15 cellular contexts compared by ENCODE assay signal in genomic region chr13:54004026-54004699, GRCh38.
"Had no signal": no experiment of that assay in that cellular context is flagged by ENCODE, and none has a peak within 500 bp of the region (broad histone marks: within the 10 kb centered on the region; RNA-seq: fewer than 3 reads in every experiment).

No MANE protein-coding gene starts in this region.

- H3K4me1 ChIP-seq: foreskin keratinocyte, lower lobe of right lung, tibial nerve had no signal

- DNase-seq: activated CD4-positive, alpha-beta memory T cell treated with anti-CD3 and anti-CD28 coated beads for 36 hours; activated CD4-positive, alpha-beta T cell treated with anti-CD3 and anti-CD28 coated beads for 36 hours; activated naive CD4-positive, alpha-beta T cell treated with anti-CD3 and anti-CD28 coated beads for 36 hours; activated T-cell treated with anti-CD3 and anti-CD28 coated beads for 4 hours; central memory CD4-positive, alpha-beta T cell; dorsolateral prefrontal cortex; endodermal cell; foreskin keratinocyte; glutamatergic neuron; hypothalamus; islet precursor cell; lower lobe of right lung; nucleus accumbens had no signal

- H3K27ac ChIP-seq: dorsolateral prefrontal cortex, foreskin keratinocyte, lower lobe of right lung, tibial nerve had no signal

- H3K36me3 ChIP-seq: lower lobe of right lung, tibial nerve had no signal

- H3K4me3 ChIP-seq: dorsolateral prefrontal cortex, lower lobe of right lung, tibial nerve had no signal

- H3K9me3 ChIP-seq: lower lobe of right lung, tibial nerve had no signal

- ATAC-seq: activated CD4-positive, alpha-beta T cell treated with anti-CD3 and anti-CD28 coated beads for 36 hours; foreskin keratinocyte; lower lobe of right lung; WTC11 had no signal

- H3K27me3 ChIP-seq: foreskin keratinocyte, tibial nerve had no signal
